In the genomic region with DNA sequence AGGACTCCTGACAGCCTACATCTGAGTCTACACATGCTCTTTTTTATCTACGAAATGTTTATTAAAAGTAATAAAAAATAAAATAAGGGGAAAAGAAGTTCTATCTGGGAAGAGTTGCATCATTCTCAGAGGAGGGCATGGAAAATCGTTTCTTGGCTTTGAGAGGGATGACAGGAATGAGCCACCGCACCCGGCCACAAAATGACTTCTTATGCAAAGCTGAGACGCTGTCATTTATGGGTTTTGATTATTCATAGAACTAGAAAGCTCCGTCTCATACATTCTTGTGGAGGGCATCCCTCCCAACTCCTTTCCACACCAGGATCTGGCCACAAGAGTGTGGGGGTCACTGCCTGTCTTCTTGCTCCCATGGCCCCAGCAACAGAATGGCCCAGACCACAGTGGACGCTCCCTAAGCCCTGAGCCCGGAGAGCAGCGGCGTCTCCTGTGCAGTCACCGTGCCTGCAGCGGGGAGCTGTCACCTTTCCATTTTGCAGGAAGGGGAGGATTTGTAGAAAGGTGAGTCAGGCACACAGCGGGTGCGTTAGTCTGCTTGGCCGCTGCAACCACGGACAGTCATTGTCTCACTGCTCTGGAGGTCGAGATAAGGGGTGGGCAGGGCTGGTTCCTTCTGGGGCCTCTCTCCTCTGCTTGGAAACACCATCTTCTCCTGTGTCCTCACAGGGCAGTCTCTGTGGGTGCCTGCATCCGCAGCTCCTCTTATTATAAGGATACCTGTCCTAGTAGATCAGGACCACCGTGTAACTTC, we compare ENCODE assay signal across 27 cellular contexts.
"Had no signal": no experiment of that assay in that cellular context is flagged by ENCODE, and none has a peak within 500 bp of the region (broad histone marks: within the 10 kb centered on the region; RNA-seq: fewer than 3 reads in every experiment).

No MANE protein-coding gene starts in this region.

- H3K4me1 ChIP-seq: esophagus squamous epithelium, heart right ventricle, psoas muscle, tibial nerve had no signal

- DNase-seq: activated CD4-positive, alpha-beta T cell treated with anti-CD3 and anti-CD28 coated beads for 4 hours; activated CD4-positive, alpha-beta T cell treated with anti-CD3 and anti-CD28 coated beads, Interleukin-2, amount 50 U/mL, for 4 hours; activated CD8-positive, alpha-beta memory T cell treated with anti-CD3 and anti-CD28 coated beads for 24 hours; activated effector memory CD4-positive, alpha-beta T cell treated with Interleukin-2 at 50 U/mL for 16 hours; activated naive CD4-positive, alpha-beta T cell treated with Interleukin-2 at 50 U/mL for 16 hours; anterior cingulate cortex; dermis blood vessel endothelial cell; effector CD4-positive, alpha-beta T cell; esophagus squamous epithelium; foreskin melanocyte; heart right ventricle; left cardiac atrium; left ventricle myocardium superior; mammary epithelial cell; naive B cell; nephron progenitor cell; ovary; stimulated activated naive CD4-positive, alpha-beta T cell treated with Interleukin-2 at 50 U/mL for 16 hours had no signal

- ATAC-seq: heart right ventricle, left cardiac atrium, left ventricle myocardium superior, psoas muscle had no signal

- H3K27me3 ChIP-seq: esophagus squamous epithelium, ovary, tibial nerve had no signal

- FAIRE-seq: colon, endometrium, islet of Langerhans had no signal

- H3K4me3 ChIP-seq: esophagus squamous epithelium, heart right ventricle, ovary, psoas muscle, tibial nerve had no signal

- H3K4me1 Mint-ChIP-seq: central memory CD8-positive, alpha-beta T cell; mesothelial cell of epicardium; nephron progenitor cell had no signal

- H3K9me3 ChIP-seq: esophagus squamous epithelium, heart right ventricle, ovary, psoas muscle, tibial nerve had no signal

- H3K36me3 Mint-ChIP-seq: activated naive CD8-positive, alpha-beta T cell; mesothelial cell of epicardium; naive B cell had no signal

- H3K4me3 Mint-ChIP-seq: activated naive CD8-positive, alpha-beta T cell; central memory CD8-positive, alpha-beta T cell; mesothelial cell of epicardium; naive B cell; nephron progenitor cell had no signal

- H3K27ac Mint-ChIP-seq: activated naive CD8-positive, alpha-beta T cell; mesothelial cell of epicardium; naive B cell had no signal

- H3K27ac ChIP-seq: epithelial cell of prostate, esophagus squamous epithelium, heart right ventricle, ovary, psoas muscle, tibial nerve had no signal

- H3K36me3 ChIP-seq: esophagus squamous epithelium, heart right ventricle, ovary, tibial nerve had no signal

- H3K9me3 Mint-ChIP-seq: central memory CD8-positive, alpha-beta T cell; mesothelial cell of epicardium; nephron progenitor cell had no signal

- H3K27me3 Mint-ChIP-seq: activated naive CD8-positive, alpha-beta T cell had no signal
